8 cellular contexts compared by ENCODE assay signal in genomic region chr10:23343591-23344225, GRCh38. TPM values are rescaled to one million over a fixed set of nuclear protein-coding genes. Genes with fewer than 3 reads are reported as not detected.
DNase-seq lines count a peak whose midpoint lies in the region; ATAC-seq and TF ChIP-seq lines count a peak whose summit lies in the region.

No MANE protein-coding gene starts in this region.

- DNase-seq in AG10803 (ENCODE audit: low read depth) (peak; percentile 9), HuH-7 (ENCODE audit: low spot score) (peak; percentile 77), foreskin keratinocyte (no peak), osteoblast (ENCODE audit: insufficient read length, low spot score, missing footprints) (peak; percentile 89), transverse colon (peak; percentile 43), Karpas-422 (no peak), AG08396 (ENCODE audit: low spot score) (no peak)
- peak; percentile 69 to 76 for DNase-seq in activated T-cell treated with anti-CD3 and anti-CD28 coated beads, Interleukin-2, amount 50 U/mL, for 48 hours

- peak; percentile 51 for ATAC-seq in foreskin keratinocyte

- H3K27ac ChIP-seq in foreskin keratinocyte (no peak overlapping the region), osteoblast (ENCODE audit: low read depth, low read length) (no peak overlapping the region), transverse colon (peak overlapping the region in 1 of 4 donors; percentile 29), Karpas-422 (ENCODE audit: low read length) (no peak overlapping the region)

- in situ Hi-C loops in transverse colon (cut with MboI; ENCODE audit: low pct_ligation_motif_present in 1 of 4, low pct_unique_long_range_greater_than_20kb in 1 of 4, low sequenced_read_pairs in 3 of 4) = no loop called here

- peak overlapping the region; percentile 81 for H3K4me2 ChIP-seq in osteoblast (ENCODE audit: insufficient read depth, low read length)
- H3K4me2 ChIP-seq in Karpas-422 (ENCODE audit: low read depth, low read length, poor library complexity, severe bottlenecking) = no peak overlapping the region

- intact Hi-C loops in transverse colon (cut with DNase I; ENCODE audit: low total_unique reads) = no loop called here

- TF ChIP-seq CTCF in AG10803 (conservative IDR thresholded peaks at IDR 0.05; ENCODE audit: low read length) (no peak), foreskin keratinocyte (conservative IDR thresholded peaks at IDR 0.05) (peak; percentile 13), osteoblast (IDR thresholded peaks at IDR 0.05; ENCODE audit: extremely low read depth, low read depth, low read length) (no peak), transverse colon (IDR thresholded peaks at IDR 0.05) (no peak)

- H3K27me3 ChIP-seq in foreskin keratinocyte (no peaks in the 10 kb centered on the region), osteoblast (ENCODE audit: insufficient read depth, low read length) (no peaks in the 10 kb centered on the region), transverse colon (peaks cover 26% of the 10 kb centered on the region), Karpas-422 (ENCODE audit: low read length) (no peaks in the 10 kb centered on the region)

- no peak for TF ChIP-seq EP300 in transverse colon (IDR thresholded peaks at IDR 0.05; ENCODE audit: low read depth)

- H2AFZ ChIP-seq in osteoblast (ENCODE audit: low read length) (peak overlapping the region; percentile 83), Karpas-422 (ENCODE audit: low read length) (no peak overlapping the region)

- H3K36me3 ChIP-seq in osteoblast (ENCODE audit: insufficient read depth, low read length) (no peaks in the 10 kb centered on the region), transverse colon (no peaks in the 10 kb centered on the region), Karpas-422 (ENCODE audit: insufficient read depth, low read length) (no peaks in the 10 kb centered on the region)

- no peak overlapping the region for H3K9ac ChIP-seq in Karpas-422 (ENCODE audit: low read length)

- WGBS in transverse colon (ENCODE audit: low coverage in 1 of 2), 2 donors = 2 to 30% methylated on average over 10 to 39 of the region's 48 CpGs

- H3K4me3 ChIP-seq in AG10803 (ENCODE audit: low read length) (peak overlapping the region; percentile 65), osteoblast (ENCODE audit: insufficient read depth, low read length) (peak overlapping the region; percentile 76), transverse colon (peak overlapping the region in 3 of 4 donors; percentile 36 to 59 (median 38)), Karpas-422 (ENCODE audit: low read length) (no peak overlapping the region)

- TF ChIP-seq POLR2A in transverse colon (IDR thresholded peaks at IDR 0.05) = no peak

- no peaks in the 10 kb centered on the region for H3K9me2 ChIP-seq in Karpas-422 (replicated peaks; ENCODE audit: insufficient read depth, low read length)

- H3K79me2 ChIP-seq in osteoblast (ENCODE audit: insufficient read depth, low read length) = no peaks in the 10 kb centered on the region
- no peaks in the 10 kb centered on the region for H3K79me2 ChIP-seq in Karpas-422 (ENCODE audit: low read length)

- H3K9me3 ChIP-seq in osteoblast (ENCODE audit: low read depth, low read length) (no peaks in the 10 kb centered on the region), transverse colon (no peaks in the 10 kb centered on the region), Karpas-422 (ENCODE audit: low read length) (no peaks in the 10 kb centered on the region)

- H4K20me1 ChIP-seq in osteoblast (ENCODE audit: insufficient read depth, low read length) (no peaks in the 10 kb centered on the region), Karpas-422 (ENCODE audit: insufficient read depth, low read depth, low read length) (no peaks in the 10 kb centered on the region)

- peaks cover 18% of the 10 kb centered on the region for H3K4me1 ChIP-seq in foreskin keratinocyte
- peaks cover 25% of the 10 kb centered on the region for H3K4me1 ChIP-seq in osteoblast (ENCODE audit: insufficient read depth, low read length)
- H3K4me1 ChIP-seq in transverse colon = peaks cover 0 to 15% (median 5%) of the 10 kb centered on the region in 4 donors
- H3K4me1 ChIP-seq in Karpas-422 (ENCODE audit: low read length) = no peaks in the 10 kb centered on the region

RNA-seq across cellular contexts. Expression of gene C10orf67, which starts 0.9 kb away (rescaled TPM):
- total RNA-seq in foreskin keratinocyte (0.10 and 0.11 TPM in 2 replicates), osteoblast (not detected in 2 replicates), transverse colon (not detected)
- 0.02 and 0.18 TPM in 2 replicates for polyA plus RNA-seq in foreskin keratinocyte
- total RNA-seq in Karpas-422 (2014; rRNA removed; shearing (Covaris generic); ENCODE audit: low replicate concordance) = not detected in 2 replicates

Comparison
In these comparisons a context has a peak if more than half of its experiments do, and no peak if none do; other contexts are left out.
1. DNase-seq: peak in AG10803 (single experiment), HuH-7 (single experiment), activated T-cell treated with anti-CD3 and anti-CD28 coated beads, Interleukin-2, amount 50 U/mL, for 48 hours (2 of 2), osteoblast (single experiment) and transverse colon (single experiment); none in foreskin keratinocyte (0 of 2), Karpas-422 (single experiment) and AG08396 (single experiment).